13 cellular contexts compared by ENCODE assay signal in the genomic region with DNA sequence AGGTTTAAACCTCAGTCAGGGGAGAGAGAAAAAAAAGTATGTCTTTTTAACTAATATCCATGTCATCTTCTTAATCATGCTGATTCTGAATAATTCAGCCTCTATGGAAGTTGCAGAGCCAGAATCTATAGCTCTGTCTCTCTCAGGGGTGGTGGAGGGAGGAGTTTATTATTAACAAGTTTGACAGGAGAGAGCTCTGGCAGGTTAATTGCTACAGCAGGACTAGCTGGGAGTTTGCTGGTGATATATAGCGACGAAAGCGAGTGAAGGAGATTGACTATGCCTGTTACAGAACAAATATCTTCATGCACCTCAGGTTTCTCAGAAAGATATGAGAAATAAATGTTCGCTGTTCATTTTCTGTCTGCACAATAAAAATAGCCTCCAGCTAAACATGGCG.
DNase-seq lines count a peak whose midpoint lies in the region; TF ChIP-seq lines count a peak whose summit lies in the region.
"Had no signal": no experiment of that assay in that cellular context is flagged by ENCODE, and none has a peak within 500 bp of the region (broad histone marks: within the 10 kb centered on the region; RNA-seq: fewer than 3 reads in every experiment).

No MANE protein-coding gene starts in this region.

- H2AFZ ChIP-seq in fibroblast of lung (ENCODE audit: low read length), result no peak overlapping the region

- H3K36me3 ChIP-seq in fibroblast of lung (ENCODE audit: control insufficient read depth, insufficient read depth, low read length), result no peaks in the 10 kb centered on the region
- no peaks in the 10 kb centered on the region for H3K36me3 ChIP-seq in skeletal muscle satellite cell (ENCODE audit: insufficient read depth, low read length)
- H3K36me3 ChIP-seq: prostate gland had no signal

- H3K27me3 Mint-ChIP-seq in activated T-cell treated with anti-CD3 and anti-CD28 coated beads, Interleukin-2, amount 50 U/mL, for 24 hours, result peaks cover 9% of the 10 kb centered on the region

- peak overlapping the region; percentile 13 for H3K4me2 ChIP-seq in fibroblast of lung (ENCODE audit: extremely low read depth, insufficient read depth, low read length)
- H3K4me2 ChIP-seq in skeletal muscle satellite cell (ENCODE audit: low read length), result peak overlapping the region; percentile 58

- no peak for TF ChIP-seq CTCF in fibroblast of lung (conservative IDR thresholded peaks at IDR 0.05 in 1 of 2, IDR thresholded peaks at IDR 0.05 in 1 of 2; ENCODE audit: low read depth in 1 of 2, low read length in 2 of 2)

- peaks cover 2% of the 10 kb centered on the region for H3K4me1 ChIP-seq in fibroblast of lung (ENCODE audit: control insufficient read depth, extremely low read depth, insufficient read depth, low read length)
- peaks cover 26% of the 10 kb centered on the region for H3K4me1 ChIP-seq in skeletal muscle satellite cell (ENCODE audit: control insufficient read depth, insufficient read depth, low read length)
- H3K4me1 ChIP-seq: prostate gland had no signal

- H3K9me3 ChIP-seq in fibroblast of lung (ENCODE audit: control insufficient read depth, insufficient read depth, low read depth, low read length), result no peaks in the 10 kb centered on the region
- no peaks in the 10 kb centered on the region for H3K9me3 ChIP-seq in skeletal muscle satellite cell (replicated peaks; ENCODE audit: low read length)
- H3K9me3 ChIP-seq: prostate gland had no signal

- H3K27ac ChIP-seq in fibroblast of lung (ENCODE audit: insufficient read depth, low read length), result no peak overlapping the region
- H3K27ac ChIP-seq: prostate gland had no signal

- no peaks in the 10 kb centered on the region for H3K9me3 Mint-ChIP-seq in activated T-cell treated with anti-CD3 and anti-CD28 coated beads, Interleukin-2, amount 50 U/mL, for 24 hours

- no peak overlapping the region for H3K4me3 Mint-ChIP-seq in activated T-cell treated with anti-CD3 and anti-CD28 coated beads, Interleukin-2, amount 50 U/mL, for 24 hours
- H3K4me3 Mint-ChIP-seq: activated naive CD4-positive, alpha-beta T cell treated with anti-CD3 and anti-CD28 coated beads, Interleukin-2, amount 50 U/mL, for 24 hours; stimulated activated naive CD8-positive, alpha-beta T cell treated with anti-CD3 and anti-CD28 coated beads, Interleukin-15, amount 100 ng/mL, for 72 hours had no signal

- no peaks in the 10 kb centered on the region for H3K79me2 ChIP-seq in fibroblast of lung (ENCODE audit: control insufficient read depth, insufficient read depth, low read length)

- H3K36me3 Mint-ChIP-seq in activated T-cell treated with anti-CD3 and anti-CD28 coated beads, Interleukin-2, amount 50 U/mL, for 24 hours (ENCODE audit: low read depth), result no peaks in the 10 kb centered on the region
- H3K36me3 Mint-ChIP-seq: activated naive CD4-positive, alpha-beta T cell treated with anti-CD3 and anti-CD28 coated beads, Interleukin-2, amount 50 U/mL, for 24 hours had no signal

- H3K27ac Mint-ChIP-seq in activated T-cell treated with anti-CD3 and anti-CD28 coated beads, Interleukin-2, amount 50 U/mL, for 24 hours, result no peak overlapping the region
- H3K27ac Mint-ChIP-seq: activated naive CD4-positive, alpha-beta T cell treated with anti-CD3 and anti-CD28 coated beads, Interleukin-2, amount 50 U/mL, for 24 hours; stimulated activated naive CD8-positive, alpha-beta T cell treated with anti-CD3 and anti-CD28 coated beads, Interleukin-15, amount 100 ng/mL, for 72 hours had no signal

- DNase-seq in NCI-H1417 (lab: John Stamatoyannopoulos, UW) (peak in 2 of 3 experiments; percentile 20 to 69), NCI-H1417 treated with DMSO at 0.1 percent for 48 hours (lab: John Stamatoyannopoulos, UW) (no peak), M059J (ENCODE audit: low read depth) (peak; percentile 2), fibroblast of lung (ENCODE audit: low read depth in 2 of 2) (no peak), SIG-M5 (lab: John Stamatoyannopoulos, UW) (no peak), middle frontal gyrus (ENCODE audit: extremely low spot score, low spot score) (no peak)
- DNase-seq in activated T-cell treated with anti-CD3 and anti-CD28 coated beads, Interleukin-2, amount 50 U/mL, for 24 hours, result no peak
- DNase-seq: activated T-cell treated with anti-CD3 and anti-CD28 coated beads, Interleukin-2, amount 50 U/mL, for 1 hour; NCI-H187; stimulated activated naive CD8-positive, alpha-beta T cell treated with anti-CD3 and anti-CD28 coated beads, Interleukin-15, amount 100 ng/mL, for 72 hours had no signal

- no peaks in the 10 kb centered on the region for H3K4me1 Mint-ChIP-seq in activated T-cell treated with anti-CD3 and anti-CD28 coated beads, Interleukin-2, amount 50 U/mL, for 24 hours (ENCODE audit: low read depth)
- H3K4me1 Mint-ChIP-seq: activated naive CD4-positive, alpha-beta T cell treated with anti-CD3 and anti-CD28 coated beads, Interleukin-2, amount 50 U/mL, for 24 hours; stimulated activated naive CD8-positive, alpha-beta T cell treated with anti-CD3 and anti-CD28 coated beads, Interleukin-15, amount 100 ng/mL, for 72 hours had no signal

- no peaks in the 10 kb centered on the region for H4K20me1 ChIP-seq in fibroblast of lung (ENCODE audit: control insufficient read depth, extremely low read depth, insufficient read depth, low read length)

- H3K4me3 ChIP-seq in fibroblast of lung (replicated peaks in 1 of 4; ENCODE audit: control extremely low read depth in 1 of 4, insufficient read depth in 1 of 4, low read depth in 3 of 4, low read length in 4 of 4), result peak overlapping the region in 1 of 4 experiments; percentile 37
- no peak overlapping the region for H3K4me3 ChIP-seq in skeletal muscle satellite cell (ENCODE audit: low read length)
- H3K4me3 ChIP-seq: prostate gland had no signal

- H3K9ac ChIP-seq in fibroblast of lung (ENCODE audit: insufficient read depth, low read length), result no peak overlapping the region
- no peak overlapping the region for H3K9ac ChIP-seq in skeletal muscle satellite cell (ENCODE audit: low read depth, low read length)

- H3K27me3 ChIP-seq in fibroblast of lung (ENCODE audit: control insufficient read depth, insufficient read depth, low read length) (no peaks in the 10 kb centered on the region), skeletal muscle satellite cell (ENCODE audit: control insufficient read depth, insufficient read depth, low read length) (no peaks in the 10 kb centered on the region)

Comparison
In these comparisons a context has a peak if more than half of its experiments do, and no peak if none do; other contexts are left out.
1. DNase-seq: peak in NCI-H1417 (2 of 3) and M059J (single experiment); none in NCI-H1417 treated with DMSO at 0.1 percent for 48 hours (single experiment), fibroblast of lung (0 of 2), activated T-cell treated with anti-CD3 and anti-CD28 coated beads, Interleukin-2, amount 50 U/mL, for 24 hours (single experiment), SIG-M5 (single experiment) and middle frontal gyrus (single experiment).